In the genomic region with DNA sequence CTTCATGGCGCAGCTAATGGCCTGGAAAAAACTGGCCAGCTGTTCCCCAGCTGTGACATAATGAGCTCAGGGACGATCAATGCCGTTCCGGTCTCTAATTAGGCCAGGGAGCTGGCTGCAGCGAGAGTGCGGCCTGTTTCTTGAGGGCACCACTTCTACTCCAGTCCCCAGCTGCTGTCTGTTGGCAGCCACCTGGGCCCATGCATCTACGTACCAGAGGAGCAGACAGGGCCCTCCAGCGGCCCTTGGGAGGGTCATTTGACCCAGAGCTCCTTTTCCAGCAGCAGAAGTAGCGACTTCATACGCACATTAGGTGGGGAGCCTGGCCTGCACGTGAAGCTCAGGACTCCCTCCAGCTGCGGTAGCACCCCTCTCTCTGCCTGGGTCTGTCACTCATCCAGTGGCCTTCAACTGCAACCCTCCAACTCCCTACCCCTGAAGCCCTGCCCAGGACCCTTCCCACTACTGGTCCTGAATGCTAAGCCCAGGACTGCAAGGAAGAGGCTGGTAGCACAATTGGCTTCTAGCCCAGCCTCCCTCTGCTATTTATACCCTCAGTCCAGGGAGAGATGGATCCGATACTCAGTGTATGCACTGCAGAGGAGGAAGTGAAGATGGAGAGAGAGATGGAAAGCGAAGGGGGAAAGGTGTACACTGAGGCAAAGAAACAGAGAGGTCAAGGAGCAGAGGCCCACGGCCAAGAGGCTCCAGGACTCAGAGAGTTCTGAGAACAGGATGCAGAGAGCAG, we compare ENCODE assay signal across 13 cellular contexts. TPM values are rescaled to one million over a fixed set of nuclear protein-coding genes. Genes with fewer than 3 reads are reported as not detected.
DNase-seq lines count a peak whose midpoint lies in the region; ATAC-seq lines count a peak whose summit lies in the region.
"Had no signal": no experiment of that assay in that cellular context is flagged by ENCODE, and none has a peak within 500 bp of the region (broad histone marks: within the 10 kb centered on the region; RNA-seq: fewer than 3 reads in every experiment).

No MANE protein-coding gene starts in this region.

- H3K9me3 ChIP-seq in endocrine pancreas (ENCODE audit: control insufficient read depth, low read length): no peaks in the 10 kb centered on the region
- H3K9me3 ChIP-seq: left lung had no signal

- DNase-seq in activated CD4-positive, alpha-beta memory T cell treated with anti-CD3 and anti-CD28 coated beads, Interleukin-2, amount 10 ng/mL, durations not matched to agents 7 days and 5 days: no peak
- no peak for DNase-seq in activated CD4-positive, alpha-beta memory T cell treated with anti-CD3 and anti-CD28 coated beads for 36 hours
- DNase-seq in NCI-H82 treated with DMSO at 0.1 percent for 48 hours (lab: John Stamatoyannopoulos, UW; ENCODE audit: unreplicated experiment) (peak; percentile 30), substantia nigra (lab: John Stamatoyannopoulos, UW) (peak in 30 of 49 donors; percentile 17 to 73 (median 54)), HuH-7.5 (ENCODE audit: low spot score) (no peak)
- DNase-seq: activated effector memory CD4-positive, alpha-beta T cell treated with anti-CD3 and anti-CD28 coated beads, Interleukin-2, amount 50 U/mL, for 16 hours; left lung; stimulated activated naive B cell treated with anti-CD40 and anti-IgM and Interleukin-4, amounts not matched to agents 10 μg/mL and 1 μg/mL and 100 μg/mL, for 72 hours had no signal

- H3K9ac ChIP-seq in endocrine pancreas (ENCODE audit: control insufficient read depth, insufficient read depth, low read length): peak overlapping the region; percentile 38

- H3K4me3 Mint-ChIP-seq in activated CD4-positive, alpha-beta memory T cell treated with anti-CD3 and anti-CD28 coated beads, Interleukin-2, amount 10 ng/mL, durations not matched to agents 7 days and 5 days: no peak overlapping the region
- H3K4me3 Mint-ChIP-seq in activated CD4-positive, alpha-beta memory T cell treated with anti-CD3 and anti-CD28 coated beads for 36 hours: no peak overlapping the region
- H3K4me3 Mint-ChIP-seq: stimulated activated naive B cell treated with anti-CD40 and anti-IgM and Interleukin-4, amounts not matched to agents 10 μg/mL and 1 μg/mL and 100 μg/mL, for 72 hours had no signal

- H3K4me1 Mint-ChIP-seq in activated CD4-positive, alpha-beta memory T cell treated with anti-CD3 and anti-CD28 coated beads, Interleukin-2, amount 10 ng/mL, durations not matched to agents 7 days and 5 days: peaks cover 22% of the 10 kb centered on the region
- H3K4me1 Mint-ChIP-seq in activated CD4-positive, alpha-beta memory T cell treated with anti-CD3 and anti-CD28 coated beads for 36 hours (ENCODE audit: low read depth): peaks cover 20% of the 10 kb centered on the region

- no peaks in the 10 kb centered on the region for H3K27me3 ChIP-seq in endocrine pancreas (ENCODE audit: control insufficient read depth, insufficient read depth, low read length)
- H3K27me3 ChIP-seq: left lung had no signal

- intact Hi-C loops in activated CD4-positive, alpha-beta memory T cell treated with anti-CD3 and anti-CD28 coated beads for 36 hours (cut with micrococcal nuclease): no loop called here

- no peaks in the 10 kb centered on the region for H3K4me1 ChIP-seq in endocrine pancreas (ENCODE audit: control insufficient read depth, insufficient read depth, low read length)

- H3K9me3 Mint-ChIP-seq in activated CD4-positive, alpha-beta memory T cell treated with anti-CD3 and anti-CD28 coated beads, Interleukin-2, amount 10 ng/mL, durations not matched to agents 7 days and 5 days: no peaks in the 10 kb centered on the region
- no peaks in the 10 kb centered on the region for H3K9me3 Mint-ChIP-seq in activated CD4-positive, alpha-beta memory T cell treated with anti-CD3 and anti-CD28 coated beads for 36 hours
- H3K9me3 Mint-ChIP-seq: stimulated activated naive B cell treated with anti-CD40 and anti-IgM and Interleukin-4, amounts not matched to agents 10 μg/mL and 1 μg/mL and 100 μg/mL, for 72 hours had no signal

- POLR2A ChIA-PET in activated CD4-positive, alpha-beta memory T cell treated with anti-CD3 and anti-CD28 coated beads, Interleukin-2, amount 10 ng/mL, durations not matched to agents 7 days and 5 days (lab: Charles Lee): interaction anchor here (0.9 to 5.2 kb wide), 9 partner anchors 11 to 46 kb away, joined by 3 to 54 read pairs (median 13); a partner anchor contains a TSS
- POLR2A ChIA-PET in activated CD4-positive, alpha-beta memory T cell treated with anti-CD3 and anti-CD28 coated beads for 36 hours (lab: Charles Lee): interaction anchor here (0.8 to 2.3 kb wide), 5 partner anchors 18 to 47 kb away, joined by 3 to 10 read pairs (median 7); a partner anchor contains a TSS

- H3K27me3 Mint-ChIP-seq in activated CD4-positive, alpha-beta memory T cell treated with anti-CD3 and anti-CD28 coated beads, Interleukin-2, amount 10 ng/mL, durations not matched to agents 7 days and 5 days: peaks cover 10% of the 10 kb centered on the region
- H3K27me3 Mint-ChIP-seq in activated CD4-positive, alpha-beta memory T cell treated with anti-CD3 and anti-CD28 coated beads for 36 hours: no peaks in the 10 kb centered on the region

- no peaks in the 10 kb centered on the region for H3K36me3 Mint-ChIP-seq in activated CD4-positive, alpha-beta memory T cell treated with anti-CD3 and anti-CD28 coated beads, Interleukin-2, amount 10 ng/mL, durations not matched to agents 7 days and 5 days (ENCODE audit: low read depth)
- H3K36me3 Mint-ChIP-seq in activated CD4-positive, alpha-beta memory T cell treated with anti-CD3 and anti-CD28 coated beads for 36 hours: no peaks in the 10 kb centered on the region
- H3K36me3 Mint-ChIP-seq: stimulated activated naive B cell treated with anti-CD40 and anti-IgM and Interleukin-4, amounts not matched to agents 10 μg/mL and 1 μg/mL and 100 μg/mL, for 72 hours had no signal

- peak overlapping the region; percentile 82 for H3K27ac ChIP-seq in substantia nigra (ENCODE audit: low read depth, low read length, poor library complexity, severe bottlenecking)
- H3K27ac ChIP-seq: left lung, skin epidermis had no signal

- H3K36me3 ChIP-seq in endocrine pancreas (ENCODE audit: control insufficient read depth, insufficient read depth, low read length): no peaks in the 10 kb centered on the region
- H3K36me3 ChIP-seq: left lung had no signal

- no peak overlapping the region for H3K4me3 ChIP-seq in endocrine pancreas (ENCODE audit: control insufficient read depth, insufficient read depth, low read length)
- H3K4me3 ChIP-seq: left lung, skin epidermis had no signal

- ATAC-seq in GM18861 (IDR thresholded peaks at IDR 0.05; ENCODE audit: unreplicated experiment) (no peak), HG03378 (IDR thresholded peaks at IDR 0.05; ENCODE audit: unreplicated experiment) (no peak)
- ATAC-seq: left lung; stimulated activated naive B cell treated with anti-CD40 and anti-IgM and Interleukin-4, amounts not matched to agents 10 μg/mL and 1 μg/mL and 100 μg/mL, for 72 hours had no signal

- CTCF ChIA-PET in activated CD4-positive, alpha-beta memory T cell treated with anti-CD3 and anti-CD28 coated beads, Interleukin-2, amount 10 ng/mL, durations not matched to agents 7 days and 5 days (lab: Charles Lee): interaction anchor here (1.5 to 17.9 kb wide), 7 partner anchors 12 to 253 kb away, joined by 3 to 779 read pairs (median 13); a partner anchor contains a TSS
- CTCF ChIA-PET in activated CD4-positive, alpha-beta memory T cell treated with anti-CD3 and anti-CD28 coated beads for 36 hours (lab: Charles Lee): interaction anchor here (0.8 to 21.1 kb wide), 11 partner anchors 7 to 329 kb away, joined by 3 to 1096 read pairs (median 13); a partner anchor contains a TSS

- peak overlapping the region; percentile 10 for H3K27ac Mint-ChIP-seq in activated CD4-positive, alpha-beta memory T cell treated with anti-CD3 and anti-CD28 coated beads, Interleukin-2, amount 10 ng/mL, durations not matched to agents 7 days and 5 days
- no peak overlapping the region for H3K27ac Mint-ChIP-seq in activated CD4-positive, alpha-beta memory T cell treated with anti-CD3 and anti-CD28 coated beads for 36 hours
- H3K27ac Mint-ChIP-seq: stimulated activated naive B cell treated with anti-CD40 and anti-IgM and Interleukin-4, amounts not matched to agents 10 μg/mL and 1 μg/mL and 100 μg/mL, for 72 hours had no signal

RNA-seq across cellular contexts. Expression of a gene that starts 9.0 kb away (rescaled TPM):
- under 1 TPM in 1 of 2 experiments, not detected in 1; 0.53 TPM for total RNA-seq in activated CD4-positive, alpha-beta memory T cell treated with anti-CD3 and anti-CD28 coated beads, Interleukin-2, amount 10 ng/mL, durations not matched to agents 7 days and 5 days
- under 1 TPM in 1 of 2 experiments, not detected in 1; 0.15 TPM for total RNA-seq in activated CD4-positive, alpha-beta memory T cell treated with anti-CD3 and anti-CD28 coated beads for 36 hours
- total RNA-seq: epithelial cell of proximal tubule, left lung had no signal

RNA-seq across cellular contexts. Expression of a gene that starts 17.8 kb away (rescaled TPM):
- 1 to 10 TPM; 9.4 to 9.6 TPM for total RNA-seq in activated CD4-positive, alpha-beta memory T cell treated with anti-CD3 and anti-CD28 coated beads, Interleukin-2, amount 10 ng/mL, durations not matched to agents 7 days and 5 days
- 1 to 10 TPM; 9.2 to 9.9 TPM for total RNA-seq in activated CD4-positive, alpha-beta memory T cell treated with anti-CD3 and anti-CD28 coated beads for 36 hours

RNA-seq across cellular contexts. Expression of a gene that starts 21.1 kb away (rescaled TPM):
- total RNA-seq in activated CD4-positive, alpha-beta memory T cell treated with anti-CD3 and anti-CD28 coated beads, Interleukin-2, amount 10 ng/mL, durations not matched to agents 7 days and 5 days: 1 to 10 TPM; 1.2 to 1.3 TPM
- 1 to 10 TPM; 1.8 to 2.2 TPM for total RNA-seq in activated CD4-positive, alpha-beta memory T cell treated with anti-CD3 and anti-CD28 coated beads for 36 hours

RNA-seq across cellular contexts. Expression of a gene that starts 36.7 kb away (rescaled TPM):
- 10 to 100 TPM; 19.5 to 21.4 TPM for total RNA-seq in activated CD4-positive, alpha-beta memory T cell treated with anti-CD3 and anti-CD28 coated beads, Interleukin-2, amount 10 ng/mL, durations not matched to agents 7 days and 5 days
- total RNA-seq in activated CD4-positive, alpha-beta memory T cell treated with anti-CD3 and anti-CD28 coated beads for 36 hours: 1 to 10 TPM; 6.6 to 8.7 TPM

RNA-seq across cellular contexts. Expression of a gene that starts 46.9 kb away (rescaled TPM):
- 1 to 10 TPM; 7.0 to 7.6 TPM for total RNA-seq in activated CD4-positive, alpha-beta memory T cell treated with anti-CD3 and anti-CD28 coated beads, Interleukin-2, amount 10 ng/mL, durations not matched to agents 7 days and 5 days
- total RNA-seq in activated CD4-positive, alpha-beta memory T cell treated with anti-CD3 and anti-CD28 coated beads for 36 hours: 10 to 100 TPM; 10.7 to 11.1 TPM

Comparison
In these comparisons a context has a peak if more than half of its experiments do, and no peak if none do; other contexts are left out.
1. DNase-seq: peak in NCI-H82 treated with DMSO at 0.1 percent for 48 hours (single experiment) and substantia nigra (30 of 49); none in activated CD4-positive, alpha-beta memory T cell treated with anti-CD3 and anti-CD28 coated beads, Interleukin-2, amount 10 ng/mL, durations not matched to agents 7 days and 5 days (single experiment), activated CD4-positive, alpha-beta memory T cell treated with anti-CD3 and anti-CD28 coated beads for 36 hours (single experiment) and HuH-7.5 (single experiment).